12 cellular contexts compared by ENCODE assay signal in genomic region chr20:23979899-23980811, GRCh38. TPM values are rescaled to one million over a fixed set of nuclear protein-coding genes. Genes with fewer than 3 reads are reported as not detected.
"Had no signal": no experiment of that assay in that cellular context is flagged by ENCODE, and none has a peak within 500 bp of the region (broad histone marks: within the 10 kb centered on the region; RNA-seq: fewer than 3 reads in every experiment).

No MANE protein-coding gene starts in this region.

RNA-seq across cellular contexts. Expression of gene GGTLC1, which starts 8.4 kb away (rescaled TPM):
- total RNA-seq: breast epithelium; esophagus mucosa; heart left ventricle; kidney epithelial cell; mammary epithelial cell; mesothelial cell of epicardium; neural crest cell; omental fat pad; right lobe of liver; skeletal muscle tissue; T-helper 1 cell treated with Interleukin-12 subunit alpha and Interleukin-12 subunit beta and Interleukin-4 antibody, amounts not matched to agents 30 ng/mL and 1 ng/mL, for 36 hours; transverse colon had no signal
- polyA plus RNA-seq: heart left ventricle, mammary epithelial cell had no signal
